Comparison of ENCODE assay signal across 15 cellular contexts in the genomic region with DNA sequence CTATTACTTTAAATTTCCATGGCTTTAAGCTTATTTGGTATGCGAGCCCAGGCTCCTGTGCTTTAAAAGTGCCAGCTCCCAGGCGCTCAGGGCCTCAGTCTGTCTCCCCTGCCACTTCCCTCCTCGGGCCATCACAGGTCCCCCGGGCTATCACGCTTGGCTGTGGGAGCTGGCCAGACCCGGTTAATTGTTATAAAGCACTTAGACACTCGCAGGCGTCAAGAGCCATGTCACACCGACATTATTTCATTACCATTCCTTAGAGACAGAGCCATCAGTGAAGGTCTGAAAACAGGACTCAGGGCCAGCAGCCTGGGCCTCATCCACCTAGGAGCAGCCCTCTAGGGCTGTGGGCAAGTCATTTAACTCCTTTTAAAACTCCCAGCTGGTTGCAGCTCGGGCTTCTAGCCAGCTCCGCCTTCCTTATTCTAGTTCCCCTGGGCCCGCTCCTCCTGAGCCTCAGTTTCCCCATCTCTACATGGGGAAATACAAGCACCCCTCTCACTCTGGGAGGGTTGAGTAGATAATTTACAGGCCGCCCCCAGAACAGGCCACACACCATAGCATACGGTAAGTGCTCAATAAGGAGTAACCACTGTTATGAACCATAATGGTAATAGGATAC.
DNase-seq lines count a peak whose midpoint lies in the region; ATAC-seq, FAIRE-seq and TF ChIP-seq lines count a peak whose summit lies in the region.
"Had no signal": no experiment of that assay in that cellular context is flagged by ENCODE, and none has a peak within 500 bp of the region (broad histone marks: within the 10 kb centered on the region; RNA-seq: fewer than 3 reads in every experiment).

No MANE protein-coding gene starts in this region.

- POLR2A ChIA-PET in HepG2 (lab: Yijun Ruan, JAX) = no interaction called here

- H2AFZ ChIP-seq in HepG2 (ENCODE audit: low read length) = no peak overlapping the region

- H3K27me3 ChIP-seq in right lobe of liver = no peaks in the 10 kb centered on the region
- peaks cover 0 to 18% of the 10 kb centered on the region in 2 experiments; a peak in 3 of 5 replicates for H3K27me3 ChIP-seq in HepG2 (ENCODE audit: control insufficient read depth in 1 of 2, insufficient read depth in 2 of 2, low read length in 2 of 2)
- H3K27me3 ChIP-seq in endodermal cell (ENCODE audit: control insufficient read depth, insufficient read depth, low read length, poor library complexity, severe bottlenecking) = no peaks in the 10 kb centered on the region
- H3K27me3 ChIP-seq in HAP-1 (ENCODE audit: low read depth) = no peaks in the 10 kb centered on the region

- FAIRE-seq in HepG2 (lab: Jason Lieb, UNC) = no peak
- FAIRE-seq: H1 had no signal

- H3K27me3 Mint-ChIP-seq in endodermal cell (ENCODE audit: insufficient read depth) = peaks cover 2% of the 10 kb centered on the region

- H3K79me2 ChIP-seq in HepG2 (ENCODE audit: insufficient read depth, low read length) = no peaks in the 10 kb centered on the region

- no peak for ATAC-seq in right lobe of liver
- ATAC-seq in HepG2 = no peak
- ATAC-seq in mucosa of descending colon = no peak

- no peak overlapping the region for H3K27ac ChIP-seq in right lobe of liver
- no peak overlapping the region for H3K27ac ChIP-seq in HepG2 (ENCODE audit: extremely low read length, insufficient read depth, low read length)
- H3K27ac ChIP-seq in endodermal cell (ENCODE audit: low read depth, low read length) = no peak overlapping the region
- H3K27ac ChIP-seq: C4-2B, KMS-11 had no signal

- no TSS peak for BruUV-seq in HepG2 (replicated peaks; lab: Mats Ljungman, UMichigan)

- no peak overlapping the region for H3K9ac ChIP-seq in HepG2 (ENCODE audit: insufficient read depth, low read depth, low read length)
- H3K9ac ChIP-seq in endodermal cell (ENCODE audit: extremely low read depth, low read length, poor library complexity, severe bottlenecking) = no peak overlapping the region
- H3K9ac ChIP-seq: KMS-11 had no signal

- no peaks in the 10 kb centered on the region for H3K9me3 ChIP-seq in right lobe of liver
- H3K9me3 ChIP-seq in HepG2 (ENCODE audit: low read length) = no peaks in the 10 kb centered on the region
- no peaks in the 10 kb centered on the region for H3K9me3 ChIP-seq in endodermal cell (ENCODE audit: control insufficient read depth, low read length)
- H3K9me3 ChIP-seq in mucosa of descending colon = no peaks in the 10 kb centered on the region
- no peaks in the 10 kb centered on the region for H3K9me3 ChIP-seq in HAP-1

- H3K4me1 ChIP-seq in right lobe of liver (no peaks in the 10 kb centered on the region), HepG2 (ENCODE audit: insufficient read depth, low read length) (no peaks in the 10 kb centered on the region), endodermal cell (ENCODE audit: control insufficient read depth, insufficient read depth, low read length) (no peaks in the 10 kb centered on the region), mucosa of descending colon (ENCODE audit: low read depth) (no peaks in the 10 kb centered on the region), HAP-1 (no peaks in the 10 kb centered on the region)

- peaks cover 2% of the 10 kb centered on the region for H3K4me1 Mint-ChIP-seq in endodermal cell

- TF ChIP-seq POLR2A in right lobe of liver (IDR thresholded peaks at IDR 0.05) (no peak), HepG2 (IDR thresholded peaks at IDR 0.05; ENCODE audit: insufficient read depth in 1 of 2, low read depth in 2 of 2, low read length in 2 of 2) (no peak)

- DNase-seq in right lobe of liver (peak in 2 of 3 donors; percentile 8 to 15), HepG2 (ENCODE audit: low spot score) (no peak), endodermal cell (peak; percentile 32), mucosa of descending colon (peak in 2 of 3 donors; percentile 4 to 11), NCI-H1930 (lab: John Stamatoyannopoulos, UW) (no peak), COR-L47 (lab: John Stamatoyannopoulos, UW) (no peak), HAP-1 (ENCODE audit: low spot score in 2 of 2) (no peak)
- DNase-seq: NCI-H1105; NCI-H1694 treated with DMSO at 0.1 percent for 48 hours; NCI-H345; NCI-H526 treated with DMSO at 0.1 percent for 48 hours; NK-92 treated with Interleukin-12 subunit alpha and Interleukin-12 subunit beta, amount 100 ng/mL, for 24 hours had no signal

- TF ChIP-seq RAD21 in HepG2 (CRISPR knock-in tag; IDR thresholded peaks at IDR 0.05) = no peak

- no peak overlapping the region for H3K4me2 ChIP-seq in HepG2 (ENCODE audit: low read depth, low read length)
- H3K4me2 ChIP-seq: KMS-11 had no signal

- no peaks in the 10 kb centered on the region for H3K9me3 Mint-ChIP-seq in endodermal cell

- intact Hi-C loops in right lobe of liver (cut with DNase I) (no loop called here), HepG2 (cut with micrococcal nuclease; ENCODE audit: unreplicated experiment) (no loop called here), mucosa of descending colon (cut with DNase I, micrococcal nuclease) (no loop called here)

- H3K27ac Mint-ChIP-seq in endodermal cell = no peak overlapping the region

- in situ Hi-C loops in HepG2 (cut with HindIII; ENCODE audit: extremely low pct_ligation_motif_present, low pct_unique_long_range_greater_than_20kb) (no loop called here), HAP-1 (cut with MboI; ENCODE audit: low sequenced_read_pairs) (no loop called here)

- H4K20me1 ChIP-seq in HepG2 (ENCODE audit: insufficient read depth, low read length) = no peaks in the 10 kb centered on the region

- H3K4me3 ChIP-seq in right lobe of liver (no peak overlapping the region), HepG2 (replicated peaks in 1 of 3; ENCODE audit: insufficient read depth in 1 of 3, low read depth in 2 of 3, low read length in 3 of 3) (no peak overlapping the region), endodermal cell (ENCODE audit: low read length) (no peak overlapping the region), mucosa of descending colon (no peak overlapping the region), HAP-1 (no peak overlapping the region)

- no peaks in the 10 kb centered on the region for H3K36me3 Mint-ChIP-seq in endodermal cell (ENCODE audit: low read depth)

- no peak for TF ChIP-seq CTCF in right lobe of liver (IDR thresholded peaks at IDR 0.05)
- no peak for TF ChIP-seq CTCF in HepG2 (CRISPR knock-in tag; IDR thresholded peaks at IDR 0.05)
- no peak for TF ChIP-seq CTCF in endodermal cell (conservative IDR thresholded peaks at IDR 0.05)
- no peak for TF ChIP-seq CTCF in mucosa of descending colon (IDR thresholded peaks at IDR 0.05)

- no peaks in the 10 kb centered on the region for H3K36me3 ChIP-seq in right lobe of liver
- H3K36me3 ChIP-seq in HepG2 (replicated peaks in 1 of 2; ENCODE audit: control insufficient read depth in 1 of 2, insufficient read depth in 2 of 2, low read length in 2 of 2) = no peaks in the 10 kb centered on the region
- no peaks in the 10 kb centered on the region for H3K36me3 ChIP-seq in endodermal cell (ENCODE audit: control insufficient read depth, insufficient read depth, low read length)
- no peaks in the 10 kb centered on the region for H3K36me3 ChIP-seq in mucosa of descending colon (ENCODE audit: low read depth)
- no peaks in the 10 kb centered on the region for H3K36me3 ChIP-seq in HAP-1 (replicated peaks)

- TF ChIP-seq EP300 in HepG2 (IDR thresholded peaks at IDR 0.05; ENCODE audit: low read depth in 2 of 2, low read length in 2 of 2) = no peak
- TF ChIP-seq EP300 in HepG2 (CRISPR knock-in tag; IDR thresholded peaks at IDR 0.05; ENCODE audit: borderline replicate concordance) = no peak

- H3K4me3 Mint-ChIP-seq in endodermal cell = no peak overlapping the region

- CTCF ChIA-PET in HepG2 (lab: Yijun Ruan, JAX; ENCODE audit: low intra/inter-chr PET ratio, low total read pairs) = no interaction called here

- WGBS in right lobe of liver (ENCODE audit: insufficient coverage, low coverage, low lambda C conversion rate, missing lambda C conversion rate) = 67% methylated on average over 11 of the region's 14 CpGs
- 43% methylated on average over 14 of the region's 14 CpGs for WGBS in HepG2 (ENCODE audit: low lambda C conversion rate)
- WGBS in endodermal cell (ENCODE audit: insufficient coverage in 1 of 2, insufficient read length in 1 of 2), 2 experiments = 84 to 86% methylated on average over 9 to 14 of the region's 14 CpGs

TF ChIP-seq in HepG2, 621 proteins besides CTCF, POLR2A, EP300 and RAD21 (continues in another document):
- TF ChIP-seq MZF1 (CRISPR knock-in tag; IDR thresholded peaks at IDR 0.05; ENCODE audit: borderline replicate concordance) (no peak), ZNF773 (CRISPR knock-in tag; IDR thresholded peaks at IDR 0.05; ENCODE audit: borderline replicate concordance) (no peak), SP1 (IDR thresholded peaks at IDR 0.05) (no peak), SP1 (CRISPR knock-in tag; IDR thresholded peaks at IDR 0.05) (no peak), NR2F6 (IDR thresholded peaks at IDR 0.05) (no peak), NR2F6 (CRISPR knock-in tag; IDR thresholded peaks at IDR 0.05) (no peak), ZBTB25 (CRISPR knock-in tag; IDR thresholded peaks at IDR 0.05) (no peak)
- TF ChIP-seq, protein P1, sequence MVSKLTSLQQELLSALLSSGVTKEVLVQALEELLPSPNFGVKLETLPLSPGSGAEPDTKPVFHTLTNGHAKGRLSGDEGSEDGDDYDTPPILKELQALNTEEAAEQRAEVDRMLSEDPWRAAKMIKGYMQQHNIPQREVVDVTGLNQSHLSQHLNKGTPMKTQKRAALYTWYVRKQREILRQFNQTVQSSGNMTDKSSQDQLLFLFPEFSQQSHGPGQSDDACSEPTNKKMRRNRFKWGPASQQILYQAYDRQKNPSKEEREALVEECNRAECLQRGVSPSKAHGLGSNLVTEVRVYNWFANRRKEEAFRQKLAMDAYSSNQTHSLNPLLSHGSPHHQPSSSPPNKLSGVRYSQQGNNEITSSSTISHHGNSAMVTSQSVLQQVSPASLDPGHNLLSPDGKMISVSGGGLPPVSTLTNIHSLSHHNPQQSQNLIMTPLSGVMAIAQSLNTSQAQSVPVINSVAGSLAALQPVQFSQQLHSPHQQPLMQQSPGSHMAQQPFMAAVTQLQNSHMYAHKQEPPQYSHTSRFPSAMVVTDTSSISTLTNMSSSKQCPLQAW (CRISPR knock-in tag; IDR thresholded peaks at IDR 0.05) = no peak

Comparison
In these comparisons a context has a peak if more than half of its experiments do, and no peak if none do; other contexts are left out.
1. DNase-seq: peak in right lobe of liver (2 of 3), endodermal cell (single experiment) and mucosa of descending colon (2 of 3); none in HepG2 (single experiment), NCI-H1930 (0 of 2), COR-L47 (single experiment) and HAP-1 (0 of 2).